In the genomic region with DNA sequence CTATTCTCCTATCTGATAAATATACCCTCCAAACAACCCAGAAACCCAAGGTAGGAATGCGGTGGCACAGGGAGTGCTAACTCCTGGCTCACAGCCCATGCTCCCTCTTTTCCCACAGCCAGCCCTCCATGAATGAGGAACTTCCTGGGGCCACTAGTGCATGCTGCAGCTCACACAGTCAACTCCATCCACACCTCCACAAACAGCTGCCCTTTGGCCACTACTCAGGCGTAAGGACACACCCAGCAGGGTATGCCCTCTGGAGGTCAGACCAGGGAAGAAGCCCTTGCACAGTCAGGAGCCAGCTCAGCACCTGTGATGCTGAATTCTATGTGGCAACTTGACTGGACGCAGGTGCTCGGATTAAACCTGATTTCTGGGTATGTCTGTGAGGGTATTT, we compare ENCODE assay signal across 8 cellular contexts.
A peak's percentile ranks its signal among the peaks of the same experiment; 100 is the strongest.
DNase-seq lines count a peak whose midpoint lies in the region; ATAC-seq and TF ChIP-seq lines count a peak whose summit lies in the region.

No MANE protein-coding gene starts in this region.

- peak; percentile 56; the same call in 2 of the 3 replicates for TF ChIP-seq CTCF in GM12872 (IDR thresholded peaks at IDR 0.05; ENCODE audit: insufficient read depth, low read depth, low read length)
- TF ChIP-seq CTCF in PC-3 (conservative IDR thresholded peaks at IDR 0.05; ENCODE audit: low read depth, low read length), result peak; percentile 39

- peaks cover 28% of the 10 kb centered on the region for H3K4me1 ChIP-seq in PC-3 (ENCODE audit: insufficient read depth, low read length)

- no peak overlapping the region for H3K27ac ChIP-seq in PC-3 (ENCODE audit: low read length)

- H3K27me3 ChIP-seq in PC-3 (ENCODE audit: low read length), result no peaks in the 10 kb centered on the region

- H3F3A ChIP-seq in PC-3 (ENCODE audit: low read length, unreplicated experiment), result peaks cover 7% of the 10 kb centered on the region

- H3K4me2 ChIP-seq in PC-3 (ENCODE audit: low read length), result no peak overlapping the region

- 0 out of 2 replicates have a peak overlapping the region, but pooled peaks have one; percentile 22 for H2AFZ ChIP-seq in PC-3 (ENCODE audit: low read length)

- BruUV-seq in PC-3 (replicated peaks; lab: Mats Ljungman, UMichigan), result no TSS peak

- CTCF ChIA-PET in PC-3 (lab: Charles Lee), result interaction anchor here (0.7 kb wide), 1 partner anchor 237 kb away, joined by 12 read pairs; no protein-coding TSS in a partner anchor

- H3K9me3 ChIP-seq in PC-3 (ENCODE audit: low read length), result no peaks in the 10 kb centered on the region

- no peak for ATAC-seq in PC-3
- no peak for ATAC-seq in HG02970 (IDR thresholded peaks at IDR 0.05; ENCODE audit: low FRiP score, unreplicated experiment)
- no peak for ATAC-seq in HG02885 (IDR thresholded peaks at IDR 0.05; ENCODE audit: poor library complexity, unreplicated experiment)

- H3K79me2 ChIP-seq in PC-3 (ENCODE audit: low read length), result no peaks in the 10 kb centered on the region

- DNase-seq in ACHN (peak; percentile 27), PC-3 (peak; percentile 40), iPS-NIHi7 (ENCODE audit: extremely low spot score) (peak; percentile 71), AG08395 (ENCODE audit: low spot score) (no peak), mesenteric fat pad (ENCODE audit: low spot score) (no peak)

- H3K36me3 ChIP-seq in PC-3 (ENCODE audit: low read depth, low read length), result no peaks in the 10 kb centered on the region; the same call in 1 of the 2 replicates

- H3K9ac ChIP-seq in PC-3 (ENCODE audit: low read length), result no peak overlapping the region

- in situ Hi-C loops in ACHN (cut with HindIII; ENCODE audit: low pct_ligation_motif_present, low pct_unique_long_range_greater_than_20kb, low sequenced_read_pairs), result no loop called here

- no peaks in the 10 kb centered on the region for H3K9me2 ChIP-seq in PC-3 (replicated peaks; ENCODE audit: low read length)

- intact Hi-C loops in PC-3 (cut with micrococcal nuclease), result loop anchor here (5.0 kb wide), 1 partner anchor 158 kb away; no protein-coding TSS in a partner anchor

- H4K20me1 ChIP-seq in PC-3 (ENCODE audit: low read length), result no peaks in the 10 kb centered on the region

- H3K4me3 ChIP-seq in PC-3 (ENCODE audit: low read length), result no peak overlapping the region

- POLR2A ChIA-PET in PC-3 (lab: Charles Lee; ENCODE audit: unreplicated experiment), result no interaction called here

Comparison
In these comparisons a context has a peak if more than half of its experiments do, and no peak if none do; other contexts are left out.
1. DNase-seq: peak in ACHN (single experiment), PC-3 (single experiment) and iPS-NIHi7 (single experiment); none in AG08395 (single experiment) and mesenteric fat pad (single experiment).